9 cellular contexts compared by ENCODE assay signal in the genomic region with DNA sequence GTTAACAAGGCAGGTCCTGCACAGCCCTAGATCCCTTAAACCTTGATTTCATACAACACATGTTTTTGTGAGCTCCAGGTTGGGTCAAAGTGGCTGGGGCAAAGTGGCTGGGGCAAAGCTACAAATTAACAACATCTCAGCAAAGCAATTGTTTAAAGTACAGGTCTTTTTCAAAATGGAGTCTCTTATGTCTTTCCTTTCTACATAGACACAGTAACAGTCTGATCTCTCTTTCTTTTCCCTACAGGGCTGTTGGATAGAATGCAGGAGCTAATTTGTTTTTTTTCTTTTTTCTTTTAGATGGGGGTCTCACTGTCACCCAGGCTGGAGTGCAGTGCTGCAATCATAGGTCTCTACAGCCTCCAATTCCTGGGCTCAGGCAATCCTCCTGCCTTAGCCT. TPM values are rescaled to one million over a fixed set of nuclear protein-coding genes. Genes with fewer than 3 reads are reported as not detected.
DNase-seq lines count a peak whose midpoint lies in the region; ATAC-seq, FAIRE-seq and TF ChIP-seq lines count a peak whose summit lies in the region.
"Not testable (repeated sequence)": the region's sequence is repeated elsewhere in the genome, so short reads cannot be mapped to it uniquely, and the experiment has no call there.
"Had no signal": no experiment of that assay in that cellular context is flagged by ENCODE, and none has a peak within 500 bp of the region (broad histone marks: within the 10 kb centered on the region; RNA-seq: fewer than 3 reads in every experiment).

No MANE protein-coding gene starts in this region.

- TF ChIP-seq POLR2A in GM12878 (IDR thresholded peaks at IDR 0.05; ENCODE audit: low read depth, low read length); esophagus muscularis mucosa (IDR thresholded peaks at IDR 0.05; ENCODE audit: low read depth); stomach (IDR thresholded peaks at IDR 0.05); upper lobe of left lung (IDR thresholded peaks at IDR 0.05): not testable (repeated sequence)

- H3K4me3 ChIP-seq in GM12878, esophagus muscularis mucosa, left lung, neural progenitor cell, stomach, upper lobe of left lung: not testable (repeated sequence)

- H3K27ac ChIP-seq in GM12878 (ENCODE audit: control insufficient read depth, insufficient read depth); neural progenitor cell: not testable (repeated sequence)
- H3K27ac ChIP-seq in esophagus muscularis mucosa (replicated peaks in 1 of 4) (peak overlapping the region in 3 of 4 donors; percentile 54 to 95 (median 87)), left lung (peak overlapping the region; percentile 88 to 93), stomach (peak overlapping the region in 3 of 5 donors; percentile 89 to 95 (median 90)), upper lobe of left lung (peak overlapping the region in 3 of 4 donors; percentile 89 to 92 (median 89))

- POLR2A ChIA-PET in GM12878 (lab: Charles Lee): interaction anchor here (2.1 kb wide), 1 partner anchor 10 kb away, joined by 13 read pairs; no protein-coding TSS in a partner anchor

- not testable (repeated sequence) for H3K27me3 ChIP-seq in GM12878 (replicated peaks in 1 of 2; ENCODE audit: control insufficient read depth in 2 of 2, insufficient read depth in 2 of 2, low read length in 1 of 2); esophagus muscularis mucosa; left lung; neural progenitor cell; stomach; upper lobe of left lung

- not testable (repeated sequence) for H3K4me2 ChIP-seq in GM12878 (ENCODE audit: control insufficient read depth, insufficient read depth); neural progenitor cell

- in situ Hi-C loops in GM12878 (cut with MboI): not testable (repeated sequence)

- not testable (repeated sequence) for ATAC-seq in GM12878; left lung; upper lobe of left lung (ENCODE audit: low FRiP score in 2 of 2)

- not testable (repeated sequence) for H3K36me3 ChIP-seq in GM12878 (ENCODE audit: control insufficient read depth in 2 of 2, insufficient read depth in 2 of 2, low read length in 1 of 2); esophagus muscularis mucosa; left lung; neural progenitor cell; stomach; upper lobe of left lung

- not testable (repeated sequence) for H4K20me1 ChIP-seq in GM12878 (ENCODE audit: control insufficient read depth, insufficient read depth); neural progenitor cell (ENCODE audit: low read depth)

- not testable (repeated sequence) for H3K79me2 ChIP-seq in GM12878 (ENCODE audit: control insufficient read depth, insufficient read depth, low read length); neural progenitor cell (ENCODE audit: low read depth)

- not testable (repeated sequence) for H3K27me3 Mint-ChIP-seq in CD14-positive monocyte (ENCODE audit: low read depth in 3 of 3); neural progenitor cell (ENCODE audit: insufficient read depth, low read depth)

- peaks cover 39% of the 10 kb centered on the region for H3K4me1 Mint-ChIP-seq in CD14-positive monocyte
- H3K4me1 Mint-ChIP-seq in neural progenitor cell: not testable (repeated sequence)

- not testable (repeated sequence) for H3K9me3 Mint-ChIP-seq in CD14-positive monocyte, neural progenitor cell

- H3F3A ChIP-seq in neural progenitor cell (ENCODE audit: low read depth): not testable (repeated sequence)

- H2AFZ ChIP-seq in GM12878 (ENCODE audit: control insufficient read depth, low read depth, low read length); neural progenitor cell (replicated peaks): not testable (repeated sequence)

- CTCF ChIA-PET in GM12878 (lab: Yijun Ruan, JAX): interaction anchor here (1.5 kb wide), 1 partner anchor 9 kb away, joined by 4 read pairs; no protein-coding TSS in a partner anchor

- not testable (repeated sequence) for TF ChIP-seq CTCF in CD14-positive monocyte (IDR thresholded peaks at IDR 0.05); GM12878 (IDR thresholded peaks at IDR 0.05 in 2 of 3, conservative IDR thresholded peaks at IDR 0.05 in 1 of 3; ENCODE audit: control insufficient read depth in 2 of 3, extremely low read depth in 1 of 3, insufficient read depth in 1 of 3, low read depth in 3 of 3, low read length in 3 of 3); esophagus muscularis mucosa (IDR thresholded peaks at IDR 0.05); left lung (IDR thresholded peaks at IDR 0.05); neural progenitor cell (IDR thresholded peaks at IDR 0.05); stomach (IDR thresholded peaks at IDR 0.05); upper lobe of left lung (IDR thresholded peaks at IDR 0.05)

- TF ChIP-seq RAD21 in GM12878 (IDR thresholded peaks at IDR 0.05; ENCODE audit: insufficient read depth, low read depth, low read length): not testable (repeated sequence)

- SMC1A ChIA-PET in GM12878 (lab: Charles Lee; ENCODE audit: uncharacterized antibody, unreplicated experiment): interaction anchor here (1.1 to 8.3 kb wide), 3 partner anchors 9 to 94 kb away, joined by 3 to 62 read pairs (median 6); a partner anchor contains a TSS

- TF ChIP-seq EP300 in GM12878 (IDR thresholded peaks at IDR 0.05; ENCODE audit: borderline replicate concordance in 1 of 2, control insufficient read depth in 1 of 2, low read depth in 2 of 2, low read length in 2 of 2); esophagus muscularis mucosa (IDR thresholded peaks at IDR 0.05); stomach (IDR thresholded peaks at IDR 0.05); upper lobe of left lung (IDR thresholded peaks at IDR 0.05): not testable (repeated sequence)

- not testable (repeated sequence) for FAIRE-seq in GM12878 (lab: Jason Lieb, UNC)

- BruUV-seq in GM12878 (replicated peaks; lab: Mats Ljungman, UMichigan): not testable (repeated sequence)

- H3K4me1 ChIP-seq in GM12878 (ENCODE audit: control insufficient read depth, insufficient read depth, low read length) (peaks cover 47% of the 10 kb centered on the region), esophagus muscularis mucosa (peaks cover 35 to 36% (median 36%) of the 10 kb centered on the region in 4 donors), left lung (peaks cover 22 to 44% of the 10 kb centered on the region in 2 donors), stomach (peaks cover 28 to 49% (median 40%) of the 10 kb centered on the region in 4 donors), upper lobe of left lung (peaks cover 38 to 47% (median 41%) of the 10 kb centered on the region in 4 donors)
- H3K4me1 ChIP-seq in neural progenitor cell: not testable (repeated sequence)

- DNase-seq in CD14-positive monocyte (ENCODE audit: low spot score); GM12878 (ENCODE audit: low read depth, low spot score); esophagus muscularis mucosa (ENCODE audit: extremely low spot score); left lung; neural progenitor cell (ENCODE audit: low spot score); stomach; upper lobe of left lung: not testable (repeated sequence)

- not testable (repeated sequence) for H3K9me3 ChIP-seq in GM12878 (replicated peaks; ENCODE audit: control insufficient read depth, insufficient read depth, low read length); esophagus muscularis mucosa; left lung; neural progenitor cell (ENCODE audit: low read depth); stomach; upper lobe of left lung

- RAD21 ChIA-PET in GM12878 (lab: Charles Lee; ENCODE audit: unreplicated experiment): interaction anchor here (1.9 kb wide), 2 partner anchors 9 to 38 kb away, joined by 5 read pairs; no protein-coding TSS in a partner anchor

- not testable (repeated sequence) for H3K9ac ChIP-seq in GM12878 (ENCODE audit: control insufficient read depth, insufficient read depth, low read length); neural progenitor cell

- H3K27ac Mint-ChIP-seq in CD14-positive monocyte: peak overlapping the region in 4 of 7 donors; percentile 36 to 80 (median 59)
- H3K27ac Mint-ChIP-seq in neural progenitor cell: peak overlapping the region; percentile 24

- not testable (repeated sequence) for H3K4me3 Mint-ChIP-seq in CD14-positive monocyte, neural progenitor cell

- intact Hi-C loops in CD14-positive monocyte (cut with micrococcal nuclease); left lung (cut with DNase I); stomach (cut with DNase I; ENCODE audit: low total_unique reads): not testable (repeated sequence)
- intact Hi-C loops in GM12878 (cut with micrococcal nuclease; ENCODE audit: unreplicated experiment) (loop anchor here (10.0 kb wide), 1 partner anchor 85 kb away; no protein-coding TSS in a partner anchor), esophagus muscularis mucosa (cut with DNase I) (loop anchor here (5.0 kb wide), 1 partner anchor 83 kb away; no protein-coding TSS in a partner anchor)

- not testable (repeated sequence) for H3K36me3 Mint-ChIP-seq in CD14-positive monocyte, neural progenitor cell

RNA-seq across cellular contexts. Expression of a gene that starts 11.6 kb away (rescaled TPM):
- under 1 TPM; 0.06 to 0.17 TPM for polyA plus RNA-seq in CD14-positive monocyte
- 10.6 and 11.7 TPM in 2 replicates for total RNA-seq in GM12878 (2013; cell fraction: nucleolus; rRNA removed)
- 1.1 and 1.9 TPM in 2 replicates for total RNA-seq in GM12878 (2014; rRNA removed)
- 1.5 and 1.7 TPM in 2 replicates for total RNA-seq in GM12878 (2014; rRNA removed; fragmentation: Illumina TruSeq; extraction: Trizol)
- 1.6 and 1.7 TPM in 2 replicates for total RNA-seq in GM12878 (2021)
- polyA plus RNA-seq in GM12878 (2011; ENCODE audit: low read depth): 3.2 TPM
- 2.6 and 2.8 TPM in 2 replicates for polyA plus RNA-seq in GM12878 (2011; rRNA removed)
- polyA plus RNA-seq in GM12878 (2011; cell fraction: cytosol; rRNA removed): 1.2 and 1.6 TPM in 2 replicates
- 1.2 and 1.8 TPM in 2 replicates for polyA plus RNA-seq in GM12878 (2011; cell fraction: nucleus; rRNA removed)
- 6.8 and 7.4 TPM in 2 replicates for polyA plus RNA-seq in GM12878 (2012)
- 1.9 and 2.8 TPM in 2 replicates for polyA plus RNA-seq in GM12878 (2014; fragmentation: Illumina TruSeq; extraction: Trizol)
- polyA plus RNA-seq in GM12878 (2014; fragmentation: Nextera tagmentation; extraction: Ambion mirVana): 1 to 10 TPM; 4.6 to 6.4 TPM
- 1.4 and 1.8 TPM in 2 replicates for polyA plus RNA-seq in GM12878 (2014; rRNA removed)
- 1 to 10 TPM; 3.4 to 3.6 TPM for polyA plus RNA-seq in GM12878 (2016; fragmentation: Nextera tagmentation; extraction: Ambion mirVana)
- 0.88 and 1.5 TPM in 2 replicates for polyA minus RNA-seq in GM12878 (2011; rRNA and poly(A)+ RNA removed)
- 0.94 TPM in 1 of 2 replicates, not detected in the other for polyA minus RNA-seq in GM12878 (2011; cell fraction: cytosol; rRNA and poly(A)+ RNA removed)
- 0.57 and 0.60 TPM in 2 replicates for polyA minus RNA-seq in GM12878 (2011; cell fraction: nucleus; rRNA and poly(A)+ RNA removed)
- 1 to 10 TPM in 1 of 4 donors, under 1 TPM in 2, not detected in 1; 0.42 to 1.2 (median 0.80) TPM for total RNA-seq in esophagus muscularis mucosa
- total RNA-seq in left lung: under 1 TPM; 0.47 to 0.85 TPM
- 3.5 and 4.6 TPM in 2 replicates for total RNA-seq in neural progenitor cell (ENCODE audit: low replicate concordance)
- total RNA-seq in stomach: 1 to 10 TPM in 1 of 5 donors, not detected in 4; 4.4 TPM
- polyA plus RNA-seq in stomach: under 1 TPM; 0.15 to 0.37 (median 0.31) TPM
- total RNA-seq in upper lobe of left lung: 1 to 10 TPM in 1 of 6 donors, under 1 TPM in 3, not detected in 2; 0.20 to 2.3 (median 0.61) TPM
- total RNA-seq: CD4-positive, alpha-beta T cell; Daoy had no signal

RNA-seq across cellular contexts. Expression of a gene that starts 46.8 kb away (rescaled TPM):
- polyA plus RNA-seq in CD14-positive monocyte (10 to 100 TPM; 15.6 to 22.1 TPM), GM12878 (2011; rRNA removed) (139 and 145 TPM in 2 replicates), GM12878 (2014; fragmentation: Illumina TruSeq; extraction: Trizol) (35.7 and 51.1 TPM in 2 replicates), GM12878 (2014; fragmentation: Nextera tagmentation; extraction: Ambion mirVana) (10 to 100 TPM; 11.5 to 12.5 TPM), GM12878 (2014; rRNA removed) (74.5 and 82.5 TPM in 2 replicates), GM12878 (2016; fragmentation: Nextera tagmentation; extraction: Ambion mirVana) (10 to 100 TPM; 45.3 to 48.2 TPM), stomach (10 to 100 TPM in 1 of 3 donors, 1 to 10 TPM in 2; 3.2 to 18.4 (median 4.3) TPM)
- 733 and 778 TPM in 2 replicates for total RNA-seq in GM12878 (2013; cell fraction: nucleolus; rRNA removed)
- total RNA-seq in GM12878 (2014; rRNA removed) (49.6 and 51.4 TPM in 2 replicates), GM12878 (2014; rRNA removed; fragmentation: Illumina TruSeq; extraction: Trizol) (31.0 and 37.4 TPM in 2 replicates), GM12878 (2021) (84.6 and 95.8 TPM in 2 replicates), esophagus muscularis mucosa (10 to 100 TPM in 1 of 4 donors, 1 to 10 TPM in 3; 6.8 to 11.2 (median 8.9) TPM), left lung (10 to 100 TPM; 38.1 to 49.0 TPM), neural progenitor cell (ENCODE audit: low replicate concordance) (not detected in 2 replicates), stomach (10 to 100 TPM in 3 of 5 donors, 1 to 10 TPM in 1, under 1 TPM in 1; under 0.01 to 67.1 (median 21.2) TPM), upper lobe of left lung (100 to 1,000 TPM in 2 of 6 donors, 10 to 100 TPM in 4; 27.2 to 145 (median 83.2) TPM)
- 32.4 TPM for polyA plus RNA-seq in GM12878 (2011; ENCODE audit: low read depth)
- 85.3 and 89.0 TPM in 2 replicates for polyA plus RNA-seq in GM12878 (2011; cell fraction: cytosol; rRNA removed)
- polyA plus RNA-seq in GM12878 (2011; cell fraction: nucleus; rRNA removed): 371 and 391 TPM in 2 replicates
- polyA plus RNA-seq in GM12878 (2012): 50.3 and 56.0 TPM in 2 replicates
- 158 and 163 TPM in 2 replicates for polyA minus RNA-seq in GM12878 (2011; rRNA and poly(A)+ RNA removed)
- 30.1 and 45.4 TPM in 2 replicates for polyA minus RNA-seq in GM12878 (2011; cell fraction: cytosol; rRNA and poly(A)+ RNA removed)
- 156 and 242 TPM in 2 replicates for polyA minus RNA-seq in GM12878 (2011; cell fraction: nucleus; rRNA and poly(A)+ RNA removed)
- total RNA-seq: Daoy had no signal
